ENCODE assay signal across 18 cellular contexts in the genomic region with DNA sequence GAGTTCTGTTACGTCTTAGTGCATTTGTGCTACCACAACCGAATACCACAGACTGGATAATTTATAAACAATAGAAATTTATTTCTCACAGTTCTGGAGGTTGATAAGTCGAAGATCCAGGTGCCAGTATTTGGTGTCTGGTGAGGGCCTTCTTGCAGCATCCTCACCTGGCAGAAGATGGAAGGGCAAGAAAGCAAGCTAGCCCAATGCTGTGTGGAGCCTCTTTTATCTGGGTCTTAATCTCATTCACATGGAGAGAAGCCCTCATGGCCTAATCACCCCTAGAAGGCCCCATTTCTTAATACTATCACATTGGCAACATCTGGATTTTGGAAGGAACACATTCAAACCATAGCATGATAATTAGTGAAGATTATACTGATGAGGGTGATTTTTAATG.
"Had no signal": no experiment of that assay in that cellular context is flagged by ENCODE, and none has a peak within 500 bp of the region (broad histone marks: within the 10 kb centered on the region; RNA-seq: fewer than 3 reads in every experiment).

No MANE protein-coding gene starts in this region.

- H3K27me3 ChIP-seq: colonic mucosa, esophagus muscularis mucosa, foreskin keratinocyte, gastroesophageal sphincter, heart left ventricle, hepatocyte, left lung had no signal

- H3K27me3 Mint-ChIP-seq: dendritic cell treated with granulocyte-macrophage colony-stimulating factor and Interleukin-4, amounts not matched to agents 40 ng/mL and 50 ng/mL, for 4 days; effector memory CD8-positive, alpha-beta T cell had no signal

- ATAC-seq: effector memory CD8-positive, alpha-beta T cell; foreskin keratinocyte; gastroesophageal sphincter; heart left ventricle; left cardiac atrium; left lung; left ventricle myocardium superior; lower lobe of right lung; naive thymus-derived CD4-positive, alpha-beta T cell had no signal

- DNase-seq: colonic mucosa; cortex of kidney; effector CD8-positive, alpha-beta T cell; effector memory CD8-positive, alpha-beta T cell; foreskin keratinocyte; heart left ventricle; hypothalamus; left cardiac atrium; left lung; left ventricle myocardium superior; lower lobe of right lung; mesenchymal stem cell; midbrain; naive thymus-derived CD4-positive, alpha-beta T cell had no signal

- H3K4me3 ChIP-seq: colonic mucosa, esophagus muscularis mucosa, gastroesophageal sphincter, heart left ventricle, hepatocyte, left lung, lower lobe of right lung had no signal

- H3K4me3 Mint-ChIP-seq: dendritic cell treated with granulocyte-macrophage colony-stimulating factor and Interleukin-4, amounts not matched to agents 40 ng/mL and 50 ng/mL, for 4 days; effector memory CD8-positive, alpha-beta T cell; naive thymus-derived CD4-positive, alpha-beta T cell had no signal

- H3K27ac ChIP-seq: colonic mucosa, esophagus muscularis mucosa, foreskin keratinocyte, gastroesophageal sphincter, heart left ventricle, hepatocyte, left lung, lower lobe of right lung had no signal

- H3K4me1 Mint-ChIP-seq: naive thymus-derived CD4-positive, alpha-beta T cell had no signal

- H3K27ac Mint-ChIP-seq: dendritic cell treated with granulocyte-macrophage colony-stimulating factor and Interleukin-4, amounts not matched to agents 40 ng/mL and 50 ng/mL, for 4 days; effector memory CD8-positive, alpha-beta T cell; naive thymus-derived CD4-positive, alpha-beta T cell had no signal

- H3K79me2 ChIP-seq: hepatocyte had no signal

- H3K4me2 ChIP-seq: hepatocyte had no signal

- H3K36me3 ChIP-seq: colonic mucosa, esophagus muscularis mucosa, gastroesophageal sphincter, heart left ventricle, left lung, lower lobe of right lung had no signal

- H3K4me1 ChIP-seq: colonic mucosa, esophagus muscularis mucosa, foreskin keratinocyte, gastroesophageal sphincter, left lung, lower lobe of right lung had no signal

- H3K9me3 ChIP-seq: colonic mucosa, esophagus muscularis mucosa, gastroesophageal sphincter had no signal
